In genomic region chr5:147223951-147224791, GRCh38 we compare ENCODE assay signal across 8 cellular contexts. TPM values are rescaled to one million over a fixed set of nuclear protein-coding genes. Genes with fewer than 3 reads are reported as not detected.
DNase-seq lines count a peak whose midpoint lies in the region; ATAC-seq and TF ChIP-seq lines count a peak whose summit lies in the region.

No MANE protein-coding gene starts in this region.

- peaks cover 0 to 23% (median 5%) of the 10 kb centered on the region in 5 experiments for H3K9me3 Mint-ChIP-seq in brain
- H3K9me3 Mint-ChIP-seq in natural killer cell treated with Interleukin-12 subunit alpha and Interleukin-12 subunit beta and Interleukin-15 and Interleukin-18, amount 100 ng/mL, for 72 hours, result peaks cover under 1% of the 10 kb centered on the region

- no peak overlapping the region for H3K4me3 Mint-ChIP-seq in brain
- no peak overlapping the region for H3K4me3 Mint-ChIP-seq in natural killer cell treated with Interleukin-12 subunit alpha and Interleukin-12 subunit beta and Interleukin-15 and Interleukin-18, amount 100 ng/mL, for 72 hours

- intact Hi-C loops in posterior vena cava (cut with DNase I), result loop anchor here (10.0 kb wide), 2 partner anchors 141 to 151 kb away; no protein-coding TSS in a partner anchor

- peaks cover 15% of the 10 kb centered on the region for H3K4me1 Mint-ChIP-seq in brain
- no peaks in the 10 kb centered on the region for H3K4me1 Mint-ChIP-seq in natural killer cell treated with Interleukin-12 subunit alpha and Interleukin-12 subunit beta and Interleukin-15 and Interleukin-18, amount 100 ng/mL, for 72 hours (ENCODE audit: low read depth in 2 of 2)

- no peak for TF ChIP-seq CTCF in GM20000 (IDR thresholded peaks at IDR 0.05; ENCODE audit: extremely low read depth, missing control alignments)
- peak; percentile 71 to 76 for TF ChIP-seq CTCF in brain (conservative IDR thresholded peaks at IDR 0.05)

- H3K27me3 Mint-ChIP-seq in brain, result peaks cover 19% of the 10 kb centered on the region
- H3K27me3 Mint-ChIP-seq in natural killer cell treated with Interleukin-12 subunit alpha and Interleukin-12 subunit beta and Interleukin-15 and Interleukin-18, amount 100 ng/mL, for 72 hours, result peaks cover 7 to 9% of the 10 kb centered on the region in 2 donors

- no peak for ATAC-seq in natural killer cell treated with Interleukin-12 subunit alpha and Interleukin-12 subunit beta and Interleukin-15 and Interleukin-18, amount 100 ng/mL, for 72 hours

- H3K36me3 Mint-ChIP-seq in brain, result peaks cover under 1% of the 10 kb centered on the region
- H3K36me3 Mint-ChIP-seq in natural killer cell treated with Interleukin-12 subunit alpha and Interleukin-12 subunit beta and Interleukin-15 and Interleukin-18, amount 100 ng/mL, for 72 hours, result peaks cover 1% of the 10 kb centered on the region

- no peak overlapping the region for H3K27ac Mint-ChIP-seq in brain
- H3K27ac Mint-ChIP-seq in natural killer cell treated with Interleukin-12 subunit alpha and Interleukin-12 subunit beta and Interleukin-15 and Interleukin-18, amount 100 ng/mL, for 72 hours, result no peak overlapping the region

- DNase-seq in COR-L47 (lab: John Stamatoyannopoulos, UW) (peak; percentile 25), GM20000 (ENCODE audit: low spot score) (peak; percentile 34), NCI-H2196 treated with DMSO at 0.1 percent for 48 hours (lab: John Stamatoyannopoulos, UW; ENCODE audit: unreplicated experiment) (peak; percentile 30), kidney tubule cell (ENCODE audit: low spot score) (peak; percentile 51), posterior vena cava (ENCODE audit: low spot score) (no peak), GDM1 (lab: John Stamatoyannopoulos, UW) (no peak)
- DNase-seq in natural killer cell treated with Interleukin-12 subunit alpha and Interleukin-12 subunit beta and Interleukin-15 and Interleukin-18, amount 100 ng/mL, for 72 hours (ENCODE audit: low spot score), result no peak

RNA-seq across cellular contexts. Expression of gene STK32A, which starts 10.7 kb away (rescaled TPM):
- 25.9 TPM for polyA plus RNA-seq in brain (ENCODE audit: insufficient read depth, low read depth, low replicate concordance)
- total RNA-seq in posterior vena cava, result 1 to 10 TPM in 1 of 2 donors, under 1 TPM in 1; 0.95 to 8.7 TPM
- not detected for total RNA-seq in natural killer cell treated with Interleukin-12 subunit alpha and Interleukin-12 subunit beta and Interleukin-15 and Interleukin-18, amount 100 ng/mL, for 72 hours

Comparison
In these comparisons a context has a peak if more than half of its experiments do, and no peak if none do; other contexts are left out.
1. DNase-seq: peak in COR-L47 (single experiment), GM20000 (single experiment), NCI-H2196 treated with DMSO at 0.1 percent for 48 hours (single experiment) and kidney tubule cell (single experiment); none in posterior vena cava (single experiment), natural killer cell treated with Interleukin-12 subunit alpha and Interleukin-12 subunit beta and Interleukin-15 and Interleukin-18, amount 100 ng/mL, for 72 hours (single experiment) and GDM1 (single experiment).